ENCODE assay signal across 1 cellular context in genomic region chr6:43909474-43910148, GRCh38.
TF ChIP-seq lines count a peak whose summit lies in the region.

No MANE protein-coding gene starts in this region.

TF ChIP-seq in K562, 482 proteins besides CTCF, POLR2A, EP300 and RAD21 (continued from another document and continues in another):
- TF ChIP-seq REST (CRISPR knock-in tag; IDR thresholded peaks at IDR 0.05; ENCODE audit: low read depth) (peak; percentile 21; the same call in 1 of the 2 replicates), ZNF668 (CRISPR knock-in tag; IDR thresholded peaks at IDR 0.05) (no peak), CBX5 (IDR thresholded peaks at IDR 0.05; ENCODE audit: borderline replicate concordance, low read depth) (no peak), DMBX1 (CRISPR knock-in tag; IDR thresholded peaks at IDR 0.05; ENCODE audit: borderline replicate concordance) (peak; percentile 93), NFRKB (IDR thresholded peaks at IDR 0.05; ENCODE audit: low read depth) (peak; percentile 21; the same call in 1 of the 2 replicates), SMARCA5 (IDR thresholded peaks at IDR 0.05) (no peak), KLF6 (CRISPR knock-in tag; IDR thresholded peaks at IDR 0.05; ENCODE audit: borderline replicate concordance) (0 out of 2 replicates have a peak, but pooled peaks have one; percentile 49), RCOR1 (IDR thresholded peaks at IDR 0.05; ENCODE audit: borderline replicate concordance in 1 of 2, low read depth in 2 of 2, low read length in 2 of 2) (peak in 1 of 2 experiments; percentile 29; a peak in 1 of 4 replicates), ZNF561 (CRISPR knock-in tag; conservative IDR thresholded peaks at IDR 0.05) (0 out of 2 replicates have a peak, but pooled peaks have one; percentile 34), ZNF224 (CRISPR knock-in tag; IDR thresholded peaks at IDR 0.05) (no peak), HEY1 (CRISPR knock-in tag; IDR thresholded peaks at IDR 0.05; ENCODE audit: borderline replicate concordance) (no peak), ARID1B (IDR thresholded peaks at IDR 0.05) (no peak), ELF2 (CRISPR knock-in tag; IDR thresholded peaks at IDR 0.05) (peak; percentile 56), MAFG (tag; conservative IDR thresholded peaks at IDR 0.05) (no peak), ZBTB17 (CRISPR knock-in tag; IDR thresholded peaks at IDR 0.05) (peak; percentile 78), MECOM (CRISPR knock-in tag; IDR thresholded peaks at IDR 0.05) (peak; percentile 72), BHLHE40 (IDR thresholded peaks at IDR 0.05; ENCODE audit: low read length) (peak; percentile 53), PHB (CRISPR knock-in tag; IDR thresholded peaks at IDR 0.05) (peak; percentile 14; the same call in 1 of the 2 replicates), IRF2 (CRISPR knock-in tag; IDR thresholded peaks at IDR 0.05) (no peak), NUFIP1 (IDR thresholded peaks at IDR 0.05; ENCODE audit: partially characterized antibody) (no peak), TSC22D4 (tag; IDR thresholded peaks at IDR 0.05) (no peak), ZNF583 (CRISPR knock-in tag; IDR thresholded peaks at IDR 0.05) (peak; percentile 90; the same call in 1 of the 2 replicates), ZNF57 (CRISPR knock-in tag; IDR thresholded peaks at IDR 0.05) (no peak; the same call in 1 of the 2 replicates), BDP1 (IDR thresholded peaks at IDR 0.05; ENCODE audit: insufficient read depth, insufficient read length) (no peak), ZNF717 (CRISPR knock-in tag; IDR thresholded peaks at IDR 0.05) (0 out of 2 replicates have a peak, but pooled peaks have one; percentile 7), ZNF384 (IDR thresholded peaks at IDR 0.05; ENCODE audit: low read depth, low read length) (no peak), STAG1 (CRISPR knock-in tag; IDR thresholded peaks at IDR 0.05; ENCODE audit: borderline replicate concordance) (no peak), STAT5A (IDR thresholded peaks at IDR 0.05; ENCODE audit: borderline replicate concordance, low read length) (no peak), TGIF2 (CRISPR knock-in tag; IDR thresholded peaks at IDR 0.05) (no peak), NFATC3 (IDR thresholded peaks at IDR 0.05) (no peak), KLF1 (tag; IDR thresholded peaks at IDR 0.05) (no peak), RUNX1 (IDR thresholded peaks at IDR 0.05; ENCODE audit: low read depth) (no peak), CREB1 (IDR thresholded peaks at IDR 0.05) (no peak), CREB1 (CRISPR knock-in tag; IDR thresholded peaks at IDR 0.05) (no peak), CREB5 (CRISPR knock-in tag; IDR thresholded peaks at IDR 0.05) (0 out of 2 replicates have a peak, but pooled peaks have one; percentile 57), GTF2A2 (tag; IDR thresholded peaks at IDR 0.05) (0 out of 2 replicates have a peak, but pooled peaks have one; percentile 35), ZFP1 (CRISPR knock-in tag; IDR thresholded peaks at IDR 0.05) (0 out of 2 replicates have a peak, but pooled peaks have one; percentile 5), CBX2 (IDR thresholded peaks at IDR 0.05; ENCODE audit: insufficient read depth, low read length, poor library complexity, severe bottlenecking) (no peak), RBM25 (IDR thresholded peaks at IDR 0.05; ENCODE audit: low read depth, low read length, severe bottlenecking) (no peak), RNF2 (IDR thresholded peaks at IDR 0.05) (0 out of 2 replicates have a peak, but pooled peaks have one; percentile 7), NR4A1 (CRISPR knock-in tag; IDR thresholded peaks at IDR 0.05) (no peak), NR4A1 (tag; IDR thresholded peaks at IDR 0.05) (peak; percentile 91), ZNF696 (CRISPR knock-in tag; conservative IDR thresholded peaks at IDR 0.05) (0 out of 2 replicates have a peak, but pooled peaks have one; percentile 53), STAT6 (CRISPR knock-in tag; IDR thresholded peaks at IDR 0.05) (no peak), COPS2 (conservative IDR thresholded peaks at IDR 0.05) (no peak), ZNF41 (CRISPR knock-in tag; conservative IDR thresholded peaks at IDR 0.05) (peak; percentile 58; the same call in 1 of the 2 replicates), MAX (CRISPR knock-in tag; IDR thresholded peaks at IDR 0.05) (no peak), ZNF436 (CRISPR knock-in tag; IDR thresholded peaks at IDR 0.05) (no peak), GMEB1 (CRISPR knock-in tag; IDR thresholded peaks at IDR 0.05) (no peak; the same call in 1 of the 2 replicates), EZH2 (IDR thresholded peaks at IDR 0.05; ENCODE audit: borderline replicate concordance, low read depth, low read length) (no peak), PML (IDR thresholded peaks at IDR 0.05; ENCODE audit: low read length) (no peak; the same call in 1 of the 2 replicates), ZC3H11A (IDR thresholded peaks at IDR 0.05; ENCODE audit: low read depth, low read length) (no peak), RHOXF2B (CRISPR knock-in tag; conservative IDR thresholded peaks at IDR 0.05) (peak; percentile 3; the same call in 1 of the 2 replicates)
- TF ChIP-seq, protein P1, sequence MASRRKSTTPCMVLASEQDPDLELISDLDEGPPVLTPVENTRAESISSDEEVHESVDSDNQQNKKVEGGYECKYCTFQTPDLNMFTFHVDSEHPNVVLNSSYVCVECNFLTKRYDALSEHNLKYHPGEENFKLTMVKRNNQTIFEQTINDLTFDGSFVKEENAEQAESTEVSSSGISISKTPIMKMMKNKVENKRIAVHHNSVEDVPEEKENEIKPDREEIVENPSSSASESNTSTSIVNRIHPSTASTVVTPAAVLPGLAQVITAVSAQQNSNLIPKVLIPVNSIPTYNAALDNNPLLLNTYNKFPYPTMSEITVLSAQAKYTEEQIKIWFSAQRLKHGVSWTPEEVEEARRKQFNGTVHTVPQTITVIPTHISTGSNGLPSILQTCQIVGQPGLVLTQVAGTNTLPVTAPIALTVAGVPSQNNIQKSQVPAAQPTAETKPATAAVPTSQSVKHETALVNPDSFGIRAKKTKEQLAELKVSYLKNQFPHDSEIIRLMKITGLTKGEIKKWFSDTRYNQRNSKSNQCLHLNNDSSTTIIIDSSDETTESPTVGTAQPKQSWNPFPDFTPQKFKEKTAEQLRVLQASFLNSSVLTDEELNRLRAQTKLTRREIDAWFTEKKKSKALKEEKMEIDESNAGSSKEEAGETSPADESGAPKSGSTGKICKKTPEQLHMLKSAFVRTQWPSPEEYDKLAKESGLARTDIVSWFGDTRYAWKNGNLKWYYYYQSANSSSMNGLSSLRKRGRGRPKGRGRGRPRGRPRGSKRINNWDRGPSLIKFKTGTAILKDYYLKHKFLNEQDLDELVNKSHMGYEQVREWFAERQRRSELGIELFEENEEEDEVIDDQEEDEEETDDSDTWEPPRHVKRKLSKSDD (conservative IDR thresholded peaks at IDR 0.05; ENCODE audit: low read length), result no peak
- TF ChIP-seq, protein P2, sequence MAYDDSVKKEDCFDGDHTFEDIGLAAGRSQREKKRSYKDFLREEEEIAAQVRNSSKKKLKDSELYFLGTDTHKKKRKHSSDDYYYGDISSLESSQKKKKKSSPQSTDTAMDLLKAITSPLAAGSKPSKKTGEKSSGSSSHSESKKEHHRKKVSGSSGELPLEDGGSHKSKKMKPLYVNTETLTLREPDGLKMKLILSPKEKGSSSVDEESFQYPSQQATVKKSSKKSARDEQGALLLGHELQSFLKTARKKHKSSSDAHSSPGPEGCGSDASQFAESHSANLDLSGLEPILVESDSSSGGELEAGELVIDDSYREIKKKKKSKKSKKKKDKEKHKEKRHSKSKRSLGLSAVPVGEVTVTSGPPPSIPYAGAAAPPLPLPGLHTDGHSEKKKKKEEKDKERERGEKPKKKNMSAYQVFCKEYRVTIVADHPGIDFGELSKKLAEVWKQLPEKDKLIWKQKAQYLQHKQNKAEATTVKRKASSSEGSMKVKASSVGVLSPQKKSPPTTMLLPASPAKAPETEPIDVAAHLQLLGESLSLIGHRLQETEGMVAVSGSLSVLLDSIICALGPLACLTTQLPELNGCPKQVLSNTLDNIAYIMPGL (CRISPR knock-in tag; IDR thresholded peaks at IDR 0.05), result no peak
- TF ChIP-seq, protein P3, sequence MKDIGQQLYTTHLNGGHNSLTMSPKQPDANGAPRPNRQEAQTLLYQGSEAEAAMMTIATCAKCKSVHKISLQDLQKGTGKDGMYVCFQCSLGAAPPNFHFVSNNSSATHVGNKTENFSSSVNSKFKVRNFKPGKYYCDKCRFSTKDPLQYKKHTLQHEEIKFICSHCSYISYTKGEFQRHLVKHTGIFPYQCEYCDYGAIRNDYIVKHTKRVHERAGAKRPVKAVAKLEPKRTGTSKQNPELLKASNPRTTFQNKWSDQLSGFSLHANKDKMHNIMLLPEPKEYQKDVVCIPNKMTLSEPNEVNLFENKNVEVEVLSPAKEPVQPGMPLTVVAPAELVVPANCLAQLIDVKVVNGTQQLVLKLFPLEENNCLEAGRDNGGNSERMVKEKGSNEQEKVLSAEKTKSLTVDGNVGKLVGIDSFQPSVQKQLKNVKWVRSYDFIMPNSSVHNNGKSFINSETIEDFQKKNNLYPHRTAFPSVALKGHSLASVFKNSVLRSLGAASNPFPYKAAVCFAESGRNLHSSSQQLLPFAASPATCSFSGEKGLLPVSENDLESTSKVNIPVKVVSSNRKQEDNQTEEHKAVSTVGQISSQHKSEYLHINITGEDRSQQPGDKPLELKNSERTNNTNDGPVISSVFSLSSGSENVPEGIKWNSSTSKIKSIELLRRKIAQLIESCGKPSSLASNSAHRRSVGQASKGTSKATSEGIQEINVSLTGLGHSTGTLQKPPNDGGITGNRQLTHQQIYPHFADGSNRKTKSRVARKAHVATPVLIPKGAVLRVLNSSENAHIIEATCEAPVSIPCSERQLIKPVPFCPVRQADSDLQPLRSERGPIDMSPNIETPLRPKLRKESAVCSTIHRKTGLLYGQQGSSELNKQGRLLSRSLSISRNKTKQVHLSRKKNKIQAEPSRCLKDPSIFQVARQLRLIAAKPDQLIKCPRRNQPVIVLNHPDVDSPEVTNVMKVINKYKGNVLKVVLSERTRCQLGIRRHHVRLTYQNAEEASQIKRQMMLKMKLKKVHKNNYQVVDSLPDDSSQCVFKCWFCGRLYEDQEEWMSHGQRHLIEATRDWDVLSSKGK (CRISPR knock-in tag; IDR thresholded peaks at IDR 0.05), result 0 out of 2 replicates have a peak, but pooled peaks have one; percentile 12
